2 cellular contexts compared by ENCODE assay signal in genomic region chr6:28838634-28839442, GRCh38.
TF ChIP-seq lines count a peak whose summit lies in the region.

No MANE protein-coding gene starts in this region.

TF ChIP-seq in A549, 52 proteins besides CTCF, POLR2A, EP300 and RAD21 (continued from another document):
- TF ChIP-seq BCL3 (IDR thresholded peaks at IDR 0.05) (no peak), MAZ (IDR thresholded peaks at IDR 0.05; ENCODE audit: borderline replicate concordance, low read depth, low read length) (peak; percentile 23; the same call in 1 of the 2 replicates), MAFK (IDR thresholded peaks at IDR 0.05; ENCODE audit: partially characterized antibody) (no peak), HMGXB4 (CRISPR knock-in tag; IDR thresholded peaks at IDR 0.05; ENCODE audit: borderline replicate concordance) (peak; percentile 76; the same call in 1 of the 2 replicates), KDM1A (IDR thresholded peaks at IDR 0.05; ENCODE audit: low read depth) (no peak), RNF2 (IDR thresholded peaks at IDR 0.05; ENCODE audit: borderline replicate concordance, low read depth) (no peak), POLR2AphosphoS2 (conservative IDR thresholded peaks at IDR 0.05; ENCODE audit: low read length) (no peak), NPAS2 (CRISPR knock-in tag; IDR thresholded peaks at IDR 0.05; ENCODE audit: borderline replicate concordance) (no peak), EHF (CRISPR knock-in tag; IDR thresholded peaks at IDR 0.05) (no peak), ATOH8 (CRISPR knock-in tag; IDR thresholded peaks at IDR 0.05; ENCODE audit: low read depth) (no peak), E2F6 (IDR thresholded peaks at IDR 0.05; ENCODE audit: borderline replicate concordance, low read depth) (peak; percentile 60; the same call in 1 of the 2 replicates), TP53 (CRISPR knock-in tag; IDR thresholded peaks at IDR 0.05) (no peak), CHD4 (IDR thresholded peaks at IDR 0.05; ENCODE audit: borderline replicate concordance) (no peak), SMC3 (IDR thresholded peaks at IDR 0.05) (0 out of 3 replicates have a peak, but pooled peaks have one; percentile 27), HDAC2 (IDR thresholded peaks at IDR 0.05) (no peak)

TF ChIP-seq in WTC11, 78 proteins besides CTCF, POLR2A, EP300 and RAD21 (continued from another document and continues in another):
- TF ChIP-seq NFATC4 (CRISPR knock-in tag; IDR thresholded peaks at IDR 0.05) = no peak
- no peak for TF ChIP-seq ZNF121 (CRISPR knock-in tag; IDR thresholded peaks at IDR 0.05)
- TF ChIP-seq MYBL2 (CRISPR knock-in tag; IDR thresholded peaks at IDR 0.05) = no peak
- no peak for TF ChIP-seq FOXJ3 (CRISPR knock-in tag; IDR thresholded peaks at IDR 0.05; ENCODE audit: borderline replicate concordance)
- no peak for TF ChIP-seq JAZF1 (CRISPR knock-in tag; IDR thresholded peaks at IDR 0.05)
- peak; percentile 75 for TF ChIP-seq ETV6 (CRISPR knock-in tag; IDR thresholded peaks at IDR 0.05)
- TF ChIP-seq JUN (CRISPR knock-in tag; IDR thresholded peaks at IDR 0.05) = no peak
- TF ChIP-seq ZNF138 (CRISPR knock-in tag; conservative IDR thresholded peaks at IDR 0.05) = no peak
- TF ChIP-seq TCF7 (CRISPR knock-in tag; IDR thresholded peaks at IDR 0.05; ENCODE audit: low read depth) = no peak
- no peak for TF ChIP-seq TP53 (CRISPR knock-in tag; IDR thresholded peaks at IDR 0.05)
- TF ChIP-seq FOXP1 (CRISPR knock-in tag; IDR thresholded peaks at IDR 0.05; ENCODE audit: borderline replicate concordance) = peak; percentile 78
- TF ChIP-seq AR (CRISPR knock-in tag; IDR thresholded peaks at IDR 0.05) = 0 out of 2 replicates have a peak, but pooled peaks have one; percentile 31
- TF ChIP-seq PRDM15 (CRISPR knock-in tag; IDR thresholded peaks at IDR 0.05) = no peak; the same call in 1 of the 2 replicates
- TF ChIP-seq PRRX2 (CRISPR knock-in tag; IDR thresholded peaks at IDR 0.05) = no peak
- TF ChIP-seq ZNF423 (CRISPR knock-in tag; IDR thresholded peaks at IDR 0.05) = peak; percentile 61
- no peak for TF ChIP-seq CDX4 (CRISPR knock-in tag; IDR thresholded peaks at IDR 0.05; ENCODE audit: borderline replicate concordance)
- peak; percentile 67; the same call in 1 of the 2 replicates for TF ChIP-seq ZBTB43 (CRISPR knock-in tag; IDR thresholded peaks at IDR 0.05)
- no peak for TF ChIP-seq KAT7 (CRISPR knock-in tag; IDR thresholded peaks at IDR 0.05; ENCODE audit: borderline replicate concordance)
- no peak for TF ChIP-seq ZNF671 (CRISPR knock-in tag; IDR thresholded peaks at IDR 0.05)
- TF ChIP-seq ERG (CRISPR knock-in tag; IDR thresholded peaks at IDR 0.05) = no peak
- TF ChIP-seq MLX (CRISPR knock-in tag; IDR thresholded peaks at IDR 0.05) = no peak
- TF ChIP-seq ZNF219 (CRISPR knock-in tag; IDR thresholded peaks at IDR 0.05; ENCODE audit: borderline replicate concordance) = no peak
- TF ChIP-seq NR1H2 (CRISPR knock-in tag; IDR thresholded peaks at IDR 0.05) = no peak
- TF ChIP-seq GRHL2 (CRISPR knock-in tag; IDR thresholded peaks at IDR 0.05; ENCODE audit: insufficient replicate concordance, severe bottlenecking) = no peak
- TF ChIP-seq ZNF396 (CRISPR knock-in tag; IDR thresholded peaks at IDR 0.05; ENCODE audit: borderline replicate concordance) = no peak
- no peak for TF ChIP-seq USF2 (CRISPR knock-in tag; IDR thresholded peaks at IDR 0.05)
- TF ChIP-seq ELF4 (CRISPR knock-in tag; IDR thresholded peaks at IDR 0.05; ENCODE audit: low read depth) = no peak
- TF ChIP-seq ATF1 (CRISPR knock-in tag; IDR thresholded peaks at IDR 0.05) = no peak
- no peak for TF ChIP-seq IRF1 (CRISPR knock-in tag; IDR thresholded peaks at IDR 0.05)
- TF ChIP-seq ARID4B (CRISPR knock-in tag; IDR thresholded peaks at IDR 0.05; ENCODE audit: borderline replicate concordance) = no peak; the same call in 1 of the 2 replicates
- TF ChIP-seq E2F4 (CRISPR knock-in tag; IDR thresholded peaks at IDR 0.05; ENCODE audit: borderline replicate concordance, low read depth) = no peak
- TF ChIP-seq SMAD3 (CRISPR knock-in tag; IDR thresholded peaks at IDR 0.05; ENCODE audit: borderline replicate concordance) = no peak; the same call in 1 of the 2 replicates
